ENCODE assay signal across 1 cellular context in genomic region chr16:10308305-10309193, GRCh38.
A peak's percentile ranks its signal among the peaks of the same experiment; 100 is the strongest.
TF ChIP-seq lines count a peak whose summit lies in the region.

No MANE protein-coding gene starts in this region.

TF ChIP-seq in HepG2, 621 proteins besides CTCF, POLR2A, EP300 and RAD21 (continued from another document):
- TF ChIP-seq SRSF9 (IDR thresholded peaks at IDR 0.05; ENCODE audit: borderline replicate concordance, insufficient read depth, low read depth, low read length, poor library complexity, severe bottlenecking) (no peak), ZNF615 (CRISPR knock-in tag; IDR thresholded peaks at IDR 0.05; ENCODE audit: borderline replicate concordance) (no peak), ZNF205 (CRISPR knock-in tag; IDR thresholded peaks at IDR 0.05) (0 out of 2 replicates have a peak, but pooled peaks have one; percentile 12)
